In genomic region chr3:192835818-192836468, GRCh38 we compare ENCODE assay signal across 14 cellular contexts.
DNase-seq lines count a peak whose midpoint lies in the region; ATAC-seq, FAIRE-seq and TF ChIP-seq lines count a peak whose summit lies in the region.
"Had no signal": no experiment of that assay in that cellular context is flagged by ENCODE, and none has a peak within 500 bp of the region (broad histone marks: within the 10 kb centered on the region; RNA-seq: fewer than 3 reads in every experiment).

No MANE protein-coding gene starts in this region.

- H3K4me3 Mint-ChIP-seq in progenitor cell of endocrine pancreas (ENCODE audit: low read depth): no peak overlapping the region
- H3K4me3 Mint-ChIP-seq in CD8-positive, alpha-beta T cell: no peak overlapping the region
- H3K4me3 Mint-ChIP-seq: H9 had no signal

- H3K27ac ChIP-seq in fibroblast of lung (ENCODE audit: insufficient read depth, low read length): no peak overlapping the region
- H3K27ac ChIP-seq in CD8-positive, alpha-beta T cell (ENCODE audit: low read depth, low read length): no peak overlapping the region
- no peak overlapping the region for H3K27ac ChIP-seq in Karpas-422 (ENCODE audit: low read length)

- H3K4me1 Mint-ChIP-seq in progenitor cell of endocrine pancreas (ENCODE audit: low read depth): peaks cover 47% of the 10 kb centered on the region
- peaks cover 7% of the 10 kb centered on the region for H3K4me1 Mint-ChIP-seq in CD8-positive, alpha-beta T cell (ENCODE audit: low read depth)

- peak; percentile 82 for FAIRE-seq in GM12892 (lab: Jason Lieb, UNC)

- POLR2A ChIA-PET in CD8-positive, alpha-beta T cell (lab: Charles Lee): no interaction called here

- H3K4me3 ChIP-seq in fibroblast of lung (replicated peaks in 1 of 4; ENCODE audit: control extremely low read depth in 1 of 4, insufficient read depth in 1 of 4, low read depth in 3 of 4, low read length in 4 of 4) (no peak overlapping the region), Karpas-422 (ENCODE audit: low read length) (no peak overlapping the region)
- H3K4me3 ChIP-seq in CD8-positive, alpha-beta T cell (ENCODE audit: low read depth, low read length): no peak overlapping the region

- H3K36me3 Mint-ChIP-seq in progenitor cell of endocrine pancreas (ENCODE audit: insufficient read depth): peaks cover 1% of the 10 kb centered on the region
- no peaks in the 10 kb centered on the region for H3K36me3 Mint-ChIP-seq in CD8-positive, alpha-beta T cell

- H4K20me1 ChIP-seq in fibroblast of lung (ENCODE audit: control insufficient read depth, extremely low read depth, insufficient read depth, low read length): no peaks in the 10 kb centered on the region
- no peaks in the 10 kb centered on the region for H4K20me1 ChIP-seq in Karpas-422 (ENCODE audit: insufficient read depth, low read depth, low read length)

- H3K36me3 ChIP-seq in fibroblast of lung (ENCODE audit: control insufficient read depth, insufficient read depth, low read length) (no peaks in the 10 kb centered on the region), Karpas-422 (ENCODE audit: insufficient read depth, low read length) (no peaks in the 10 kb centered on the region)
- H3K36me3 ChIP-seq in CD8-positive, alpha-beta T cell (ENCODE audit: insufficient read depth, low read length): no peaks in the 10 kb centered on the region

- H2AFZ ChIP-seq in fibroblast of lung (ENCODE audit: low read length) (no peak overlapping the region), Karpas-422 (ENCODE audit: low read length) (no peak overlapping the region)

- H3K9me3 Mint-ChIP-seq in progenitor cell of endocrine pancreas (ENCODE audit: low read depth): peaks cover 3% of the 10 kb centered on the region
- H3K9me3 Mint-ChIP-seq in CD8-positive, alpha-beta T cell: no peaks in the 10 kb centered on the region
- H3K9me3 Mint-ChIP-seq: H9 had no signal

- H3K27me3 Mint-ChIP-seq in progenitor cell of endocrine pancreas: no peaks in the 10 kb centered on the region
- H3K27me3 Mint-ChIP-seq in CD8-positive, alpha-beta T cell (ENCODE audit: low read depth): no peaks in the 10 kb centered on the region

- H3K79me2 ChIP-seq in fibroblast of lung (ENCODE audit: control insufficient read depth, insufficient read depth, low read length): peaks cover 5% of the 10 kb centered on the region
- H3K79me2 ChIP-seq in Karpas-422 (ENCODE audit: low read length): no peaks in the 10 kb centered on the region

- intact Hi-C loops in CD8-positive, alpha-beta T cell (cut with DNase I, micrococcal nuclease): no loop called here

- H3K9ac ChIP-seq in fibroblast of lung (ENCODE audit: insufficient read depth, low read length) (no peak overlapping the region), Karpas-422 (ENCODE audit: low read length) (no peak overlapping the region)

- peaks cover 12% of the 10 kb centered on the region for H3K4me1 ChIP-seq in fibroblast of lung (ENCODE audit: control insufficient read depth, extremely low read depth, insufficient read depth, low read length)
- H3K4me1 ChIP-seq in CD8-positive, alpha-beta T cell (ENCODE audit: insufficient read depth, low read length): no peaks in the 10 kb centered on the region
- no peaks in the 10 kb centered on the region for H3K4me1 ChIP-seq in Karpas-422 (ENCODE audit: low read length)

- TF ChIP-seq CTCF in fibroblast of lung (conservative IDR thresholded peaks at IDR 0.05 in 1 of 2, IDR thresholded peaks at IDR 0.05 in 1 of 2; ENCODE audit: low read depth in 1 of 2, low read length in 2 of 2): no peak
- TF ChIP-seq CTCF in progenitor cell of endocrine pancreas (IDR thresholded peaks at IDR 0.05; ENCODE audit: unreplicated experiment): no peak
- TF ChIP-seq CTCF in CD8-positive, alpha-beta T cell (IDR thresholded peaks at IDR 0.05): no peak

- H3K4me2 ChIP-seq in fibroblast of lung (ENCODE audit: extremely low read depth, insufficient read depth, low read length) (no peak overlapping the region), Karpas-422 (ENCODE audit: low read depth, low read length, poor library complexity, severe bottlenecking) (no peak overlapping the region)

- no peak for TF ChIP-seq POLR2A in GM12892 (IDR thresholded peaks at IDR 0.05; ENCODE audit: low read depth, low read length)

- DNase-seq in GM12892 (ENCODE audit: insufficient read length): no peak
- DNase-seq in NCI-H226: peak; percentile 73
- peak; percentile 74 to 82 for DNase-seq in fibroblast of lung (ENCODE audit: low read depth in 2 of 2)
- no peak for DNase-seq in progenitor cell of endocrine pancreas (ENCODE audit: low spot score, unreplicated experiment)
- DNase-seq in CD8-positive, alpha-beta T cell: no peak
- no peak for DNase-seq in Karpas-422
- no peak for DNase-seq in SIG-M5 treated with dmso at 0.1 percent for 504 hours (lab: John Stamatoyannopoulos, UW; ENCODE audit: unreplicated experiment)
- no peak for DNase-seq in NCI-H146 treated with DMSO at 0.1 percent for 48 hours (lab: John Stamatoyannopoulos, UW; ENCODE audit: unreplicated experiment)
- DNase-seq: activated CD4-positive, alpha-beta T cell treated with anti-CD3 and anti-CD28 coated beads for 48 hours; amniotic stem cell; H9; mammary epithelial cell; NCI-H146 had no signal

- H3K27me3 ChIP-seq in fibroblast of lung (ENCODE audit: control insufficient read depth, insufficient read depth, low read length): no peaks in the 10 kb centered on the region
- H3K27me3 ChIP-seq in CD8-positive, alpha-beta T cell (ENCODE audit: insufficient read depth, low read length): no peaks in the 10 kb centered on the region
- no peaks in the 10 kb centered on the region for H3K27me3 ChIP-seq in Karpas-422 (ENCODE audit: low read length)

- H3K27ac Mint-ChIP-seq in progenitor cell of endocrine pancreas: peak overlapping the region; percentile 91
- no peak overlapping the region for H3K27ac Mint-ChIP-seq in CD8-positive, alpha-beta T cell

- no peak for ATAC-seq in CD8-positive, alpha-beta T cell
- ATAC-seq: esophagus mucosa had no signal

- no peaks in the 10 kb centered on the region for H3K9me2 ChIP-seq in Karpas-422 (replicated peaks; ENCODE audit: insufficient read depth, low read length)

- CTCF ChIA-PET in CD8-positive, alpha-beta T cell (lab: Charles Lee): interaction anchor here (0.6 kb wide), 1 partner anchor 36 kb away, joined by 3 read pairs; no protein-coding TSS in a partner anchor

- H3K9me3 ChIP-seq in fibroblast of lung (ENCODE audit: control insufficient read depth, insufficient read depth, low read depth, low read length) (no peaks in the 10 kb centered on the region), Karpas-422 (ENCODE audit: low read length) (no peaks in the 10 kb centered on the region)
- no peaks in the 10 kb centered on the region for H3K9me3 ChIP-seq in CD8-positive, alpha-beta T cell (ENCODE audit: low read length)

Comparison
In these comparisons a context has a peak if more than half of its experiments do, and no peak if none do; other contexts are left out.
1. DNase-seq: peak in NCI-H226 (single experiment) and fibroblast of lung (2 of 2); none in GM12892 (single experiment), progenitor cell of endocrine pancreas (single experiment), CD8-positive, alpha-beta T cell (0 of 7), Karpas-422 (single experiment), SIG-M5 treated with dmso at 0.1 percent for 504 hours (single experiment) and NCI-H146 treated with DMSO at 0.1 percent for 48 hours (single experiment).